Comparison of ENCODE assay signal across 24 cellular contexts in genomic region chr5:111126896-111127295, GRCh38. TPM values are rescaled to one million over a fixed set of nuclear protein-coding genes. Genes with fewer than 3 reads are reported as not detected.
DNase-seq lines count a peak whose midpoint lies in the region; ATAC-seq and TF ChIP-seq lines count a peak whose summit lies in the region.
"Had no signal": no experiment of that assay in that cellular context is flagged by ENCODE, and none has a peak within 500 bp of the region (broad histone marks: within the 10 kb centered on the region; RNA-seq: fewer than 3 reads in every experiment).

No MANE protein-coding gene starts in this region.

- no peaks in the 10 kb centered on the region for H3K27me3 Mint-ChIP-seq in activated naive CD8-positive, alpha-beta T cell treated with anti-CD3 and anti-CD28 coated beads for 36 hours
- H3K27me3 Mint-ChIP-seq in activated naive CD8-positive, alpha-beta T cell treated with anti-CD3 and anti-CD28 coated beads, Interleukin-2, amount 50 U/mL, for 24 hours, result no peaks in the 10 kb centered on the region
- H3K27me3 Mint-ChIP-seq: CD4-positive, alpha-beta memory T cell had no signal

- H2BK120ac ChIP-seq in IMR-90 (ENCODE audit: low read depth, low read length), result no peak overlapping the region

- H3K9me3 ChIP-seq in IMR-90 (ENCODE audit: control insufficient read depth, insufficient read depth, low read length) (no peaks in the 10 kb centered on the region), stomach (no peaks in the 10 kb centered on the region)
- H3K9me3 ChIP-seq: BLaER1 treated with 17β-estradiol and CSF1 and Interleukin-3, amounts not matched to agents 10 nM and 100 nM had no signal

- no peak overlapping the region for H3K4ac ChIP-seq in IMR-90 (ENCODE audit: low read depth, low read length)

- H3K18ac ChIP-seq in IMR-90 (ENCODE audit: low read depth, low read length), result no peak overlapping the region

- TF ChIP-seq EP300 in stomach (IDR thresholded peaks at IDR 0.05), result no peak

- in situ Hi-C loops in IMR-90 (cut with MboI; ENCODE audit: low sequenced_read_pairs), result no loop called here

- no peak overlapping the region for H2BK5ac ChIP-seq in IMR-90 (ENCODE audit: low read depth, low read length, poor library complexity, severe bottlenecking)

- no peak overlapping the region for H2AFZ ChIP-seq in IMR-90 (replicated peaks; ENCODE audit: low read length, poor library complexity)

- WGBS in IMR-90 (ENCODE audit: extremely low coverage in 2 of 2, insufficient read length in 1 of 2), 2 experiments, result 88% methylated on average over 3 of the region's 3 CpGs; no CpG with 5 or more reads in 1 of the 2 experiments
- 90 to 95% (median 93%) methylated on average over 3 of the region's 3 CpGs for WGBS in stomach, 5 donors

- H3K56ac ChIP-seq in IMR-90 (ENCODE audit: extremely low read depth, insufficient read depth, low read length), result no peak overlapping the region

- peak overlapping the region; percentile 45 for H3K27ac Mint-ChIP-seq in activated naive CD8-positive, alpha-beta T cell treated with anti-CD3 and anti-CD28 coated beads for 36 hours
- no peak overlapping the region for H3K27ac Mint-ChIP-seq in activated naive CD8-positive, alpha-beta T cell treated with anti-CD3 and anti-CD28 coated beads, Interleukin-2, amount 50 U/mL, for 24 hours
- H3K27ac Mint-ChIP-seq in stimulated activated effector memory CD8-positive, alpha-beta T cell treated with anti-CD3 and anti-CD28 coated beads, Interleukin-12 subunit alpha, Interleukin-12 subunit beta, amount 100 ng/mL, for 72 hours, result peak overlapping the region; percentile 23
- H3K27ac Mint-ChIP-seq: CD4-positive, alpha-beta memory T cell had no signal

- no peak for TF ChIP-seq CTCF in IMR-90 (conservative IDR thresholded peaks at IDR 0.05; ENCODE audit: low read depth, low read length)
- no peak for TF ChIP-seq CTCF in foreskin keratinocyte (conservative IDR thresholded peaks at IDR 0.05)
- no peak for TF ChIP-seq CTCF in stomach (IDR thresholded peaks at IDR 0.05)

- no peak overlapping the region for H2BK20ac ChIP-seq in IMR-90 (ENCODE audit: low read depth, low read length)

- H3K36me3 Mint-ChIP-seq in activated naive CD8-positive, alpha-beta T cell treated with anti-CD3 and anti-CD28 coated beads for 36 hours, result peaks cover 30% of the 10 kb centered on the region
- peaks cover 49% of the 10 kb centered on the region for H3K36me3 Mint-ChIP-seq in activated naive CD8-positive, alpha-beta T cell treated with anti-CD3 and anti-CD28 coated beads, Interleukin-2, amount 50 U/mL, for 24 hours (ENCODE audit: low read depth)
- peaks cover 83% of the 10 kb centered on the region for H3K36me3 Mint-ChIP-seq in stimulated activated effector memory CD8-positive, alpha-beta T cell treated with anti-CD3 and anti-CD28 coated beads, Interleukin-12 subunit alpha, Interleukin-12 subunit beta, amount 100 ng/mL, for 72 hours

- POLR2A ChIA-PET in IMR-90 (lab: Charles Lee; ENCODE audit: unreplicated experiment), result no interaction called here

- no peak for DNase-seq in activated naive CD8-positive, alpha-beta T cell treated with anti-CD3 and anti-CD28 coated beads for 36 hours
- no peak for DNase-seq in activated naive CD8-positive, alpha-beta T cell treated with anti-CD3 and anti-CD28 coated beads, Interleukin-2, amount 50 U/mL, for 24 hours
- DNase-seq in IMR-90 (no peak), foreskin keratinocyte (no peak), SW 1271 (lab: John Stamatoyannopoulos, UW) (no peak), stomach (no peak)
- no peak for DNase-seq in stimulated activated effector memory CD8-positive, alpha-beta T cell treated with anti-CD3 and anti-CD28 coated beads, Interleukin-12 subunit alpha, Interleukin-12 subunit beta, amount 100 ng/mL, for 72 hours (ENCODE audit: low spot score in 2 of 2)
- no peak for DNase-seq in stimulated activated naive CD4-positive, alpha-beta T cell (lab: John Stamatoyannopoulos, UW)
- DNase-seq: CD4-positive, alpha-beta memory T cell; DND-41; GOT3; KBM-7; MM.1S; NCI-H1092; NCI-H1436; NCI-H187 treated with DMSO at 0.1 percent for 48 hours; NCI-H2107; NCI-H446 treated with DMSO at 0.1 percent for 48 hours; NCI-H526 treated with DMSO at 0.1 percent for 48 hours; Right ventricle myocardium superior had no signal

- no peak overlapping the region for H3K4me3 Mint-ChIP-seq in activated naive CD8-positive, alpha-beta T cell treated with anti-CD3 and anti-CD28 coated beads for 36 hours
- H3K4me3 Mint-ChIP-seq in activated naive CD8-positive, alpha-beta T cell treated with anti-CD3 and anti-CD28 coated beads, Interleukin-2, amount 50 U/mL, for 24 hours, result no peak overlapping the region
- no peak overlapping the region for H3K4me3 Mint-ChIP-seq in stimulated activated effector memory CD8-positive, alpha-beta T cell treated with anti-CD3 and anti-CD28 coated beads, Interleukin-12 subunit alpha, Interleukin-12 subunit beta, amount 100 ng/mL, for 72 hours
- H3K4me3 Mint-ChIP-seq: CD4-positive, alpha-beta memory T cell had no signal

- no peak for TF ChIP-seq RAD21 in IMR-90 (IDR thresholded peaks at IDR 0.05; ENCODE audit: low read length)

- intact Hi-C loops in IMR-90 (cut with micrococcal nuclease) (no loop called here), stomach (cut with DNase I; ENCODE audit: low total_unique reads) (no loop called here)

- no peak overlapping the region for H3K23ac ChIP-seq in IMR-90 (ENCODE audit: low read depth, low read length)

- TSS peak; percentile 55 for BruUV-seq in IMR-90 (replicated peaks; lab: Mats Ljungman, UMichigan)

- H3K4me2 ChIP-seq in IMR-90 (ENCODE audit: low read depth, low read length), result no peak overlapping the region
- H3K4me2 ChIP-seq: BLaER1 treated with 17β-estradiol and CSF1 and Interleukin-3, amounts not matched to agents 10 nM and 100 nM had no signal

- H4K20me1 ChIP-seq in IMR-90 (ENCODE audit: insufficient read depth, low read length), result no peaks in the 10 kb centered on the region

- no peak overlapping the region for H2AK5ac ChIP-seq in IMR-90 (ENCODE audit: low read depth, low read length)

- no peaks in the 10 kb centered on the region for H3K4me1 ChIP-seq in IMR-90 (ENCODE audit: control insufficient read depth, insufficient read depth, low read length)
- H3K4me1 ChIP-seq in foreskin keratinocyte, result peaks cover 48% of the 10 kb centered on the region
- no peaks in the 10 kb centered on the region for H3K4me1 ChIP-seq in stomach

- no peak overlapping the region for H4K91ac ChIP-seq in IMR-90 (ENCODE audit: insufficient read depth, low read depth, low read length)

- H3K79me1 ChIP-seq in IMR-90 (ENCODE audit: low read depth in 1 of 2, low read length in 2 of 2), result peaks cover 0 to 2% of the 10 kb centered on the region in 2 experiments; a peak in 1 of 4 replicates

- dilution Hi-C loops in IMR-90 (cut with HindIII; ENCODE audit: low sequenced_read_pairs, unreplicated experiment), result no loop called here

- H3K9me3 Mint-ChIP-seq in activated naive CD8-positive, alpha-beta T cell treated with anti-CD3 and anti-CD28 coated beads for 36 hours, result no peaks in the 10 kb centered on the region
- no peaks in the 10 kb centered on the region for H3K9me3 Mint-ChIP-seq in activated naive CD8-positive, alpha-beta T cell treated with anti-CD3 and anti-CD28 coated beads, Interleukin-2, amount 50 U/mL, for 24 hours
- H3K9me3 Mint-ChIP-seq in stimulated activated effector memory CD8-positive, alpha-beta T cell treated with anti-CD3 and anti-CD28 coated beads, Interleukin-12 subunit alpha, Interleukin-12 subunit beta, amount 100 ng/mL, for 72 hours, result no peaks in the 10 kb centered on the region
- H3K9me3 Mint-ChIP-seq: CD4-positive, alpha-beta memory T cell had no signal

- TF ChIP-seq POLR2A in IMR-90 (IDR thresholded peaks at IDR 0.05; ENCODE audit: low read depth, low read length), result no peak
- no peak for TF ChIP-seq POLR2A in stomach (IDR thresholded peaks at IDR 0.05)

- CTCF ChIA-PET in IMR-90 (lab: Yijun Ruan, JAX), result no interaction called here

- H3K36me3 ChIP-seq in IMR-90 (ENCODE audit: control insufficient read depth, insufficient read depth, low read length) (peaks cover 14% of the 10 kb centered on the region), stomach (peaks cover 24 to 66% (median 61%) of the 10 kb centered on the region in 4 donors)

- ATAC-seq in activated naive CD8-positive, alpha-beta T cell treated with anti-CD3 and anti-CD28 coated beads, Interleukin-2, amount 50 U/mL, for 24 hours, result no peak
- no peak for ATAC-seq in IMR-90 (ENCODE audit: low read depth)
- ATAC-seq in foreskin keratinocyte, result no peak
- no peak for ATAC-seq in stimulated activated effector memory CD8-positive, alpha-beta T cell treated with anti-CD3 and anti-CD28 coated beads, Interleukin-12 subunit alpha, Interleukin-12 subunit beta, amount 100 ng/mL, for 72 hours
- ATAC-seq: HCT116 had no signal

- no peak overlapping the region for H2BK15ac ChIP-seq in IMR-90 (ENCODE audit: low read depth, low read length)

- no peak overlapping the region for H3K14ac ChIP-seq in IMR-90 (replicated peaks; ENCODE audit: low read depth, low read length)

- H3K27ac ChIP-seq in IMR-90 (ENCODE audit: insufficient read depth, low read length) (no peak overlapping the region), foreskin keratinocyte (peak overlapping the region; percentile 26), stomach (no peak overlapping the region)
- H3K27ac ChIP-seq: 22Rv1; BLaER1 treated with 17β-estradiol and CSF1 and Interleukin-3, amounts not matched to agents 10 nM and 100 nM had no signal

- no peak overlapping the region for H2AK9ac ChIP-seq in IMR-90 (replicated peaks; ENCODE audit: low read depth, low read length, poor library complexity)

- H3K27me3 ChIP-seq in IMR-90 (ENCODE audit: control insufficient read depth, insufficient read depth, low read length) (no peaks in the 10 kb centered on the region), foreskin keratinocyte (no peaks in the 10 kb centered on the region), stomach (no peaks in the 10 kb centered on the region)
- H3K27me3 ChIP-seq: BLaER1 treated with 17β-estradiol and CSF1 and Interleukin-3, amounts not matched to agents 10 nM and 100 nM had no signal

- H4K8ac ChIP-seq in IMR-90 (ENCODE audit: low read depth in 2 of 2, low read length in 2 of 2), result no peak overlapping the region

- H3K9me1 ChIP-seq in IMR-90 (ENCODE audit: insufficient read depth, low read length), result no peaks in the 10 kb centered on the region

- H3K4me3 ChIP-seq in IMR-90 (ENCODE audit: insufficient read depth, low read depth, low read length) (no peak overlapping the region), stomach (no peak overlapping the region)
- H3K4me3 ChIP-seq: BLaER1 treated with 17β-estradiol and CSF1 and Interleukin-3, amounts not matched to agents 10 nM and 100 nM had no signal

- no peak overlapping the region for H4K5ac ChIP-seq in IMR-90 (ENCODE audit: low read depth, low read length)

- H3K9ac ChIP-seq in IMR-90 (ENCODE audit: low read depth, low read length), result no peak overlapping the region
- H3K9ac ChIP-seq: BLaER1 treated with 17β-estradiol and CSF1 and Interleukin-3, amounts not matched to agents 10 nM and 100 nM had no signal

- peaks cover 8% of the 10 kb centered on the region for H3K4me1 Mint-ChIP-seq in activated naive CD8-positive, alpha-beta T cell treated with anti-CD3 and anti-CD28 coated beads for 36 hours
- H3K4me1 Mint-ChIP-seq in activated naive CD8-positive, alpha-beta T cell treated with anti-CD3 and anti-CD28 coated beads, Interleukin-2, amount 50 U/mL, for 24 hours, result peaks cover 6% of the 10 kb centered on the region
- no peaks in the 10 kb centered on the region for H3K4me1 Mint-ChIP-seq in stimulated activated effector memory CD8-positive, alpha-beta T cell treated with anti-CD3 and anti-CD28 coated beads, Interleukin-12 subunit alpha, Interleukin-12 subunit beta, amount 100 ng/mL, for 72 hours
- H3K4me1 Mint-ChIP-seq: CD4-positive, alpha-beta memory T cell had no signal

RNA-seq across cellular contexts. Expression of gene WDR36, which starts 34.7 kb away (rescaled TPM):
- total RNA-seq in activated naive CD8-positive, alpha-beta T cell treated with anti-CD3 and anti-CD28 coated beads for 36 hours, result 10 to 100 TPM; 79.7 to 80.7 TPM
- total RNA-seq in IMR-90 (2012; rRNA removed) (87.8 and 111 TPM in 2 replicates), foreskin keratinocyte (37.1 and 37.8 TPM in 2 replicates), stomach (10 to 100 TPM in 3 of 5 donors, 1 to 10 TPM in 2; 5.5 to 50.7 (median 13.4) TPM)
- polyA plus RNA-seq in IMR-90 (2012; rRNA removed) (9.4 and 11.9 TPM in 2 replicates), foreskin keratinocyte (6.0 and 7.1 TPM in 2 replicates), stomach (1 to 10 TPM; 4.0 to 6.4 (median 4.3) TPM)
- polyA plus RNA-seq in IMR-90 (2012; cell fraction: cytosol; rRNA removed), result 2.5 and 2.6 TPM in 2 replicates
- 3.3 and 21.3 TPM in 2 replicates for polyA plus RNA-seq in IMR-90 (2012; cell fraction: nucleus; rRNA removed; ENCODE audit: low replicate concordance)

RNA-seq across cellular contexts. Expression of gene TSLP, which starts 55.4 kb away (rescaled TPM):
- total RNA-seq in activated naive CD8-positive, alpha-beta T cell treated with anti-CD3 and anti-CD28 coated beads for 36 hours, result 1 to 10 TPM in 1 of 2 experiments, under 1 TPM in 1; 0.99 to 1.1 TPM
- total RNA-seq in IMR-90 (2012; rRNA removed), result 0.28 and 0.54 TPM in 2 replicates
- polyA plus RNA-seq in IMR-90 (2012; rRNA removed), result 0.93 and 1.6 TPM in 2 replicates
- polyA plus RNA-seq in IMR-90 (2012; cell fraction: cytosol; rRNA removed), result 0.24 and 0.36 TPM in 2 replicates
- polyA plus RNA-seq in IMR-90 (2012; cell fraction: nucleus; rRNA removed; ENCODE audit: low replicate concordance), result 0.09 and 1.1 TPM in 2 replicates
- 0.18 TPM in 1 of 2 replicates, not detected in the other for total RNA-seq in foreskin keratinocyte
- polyA plus RNA-seq in foreskin keratinocyte, result 0.06 and 0.22 TPM in 2 replicates
- total RNA-seq in stomach, result 10 to 100 TPM in 1 of 5 donors, 1 to 10 TPM in 1, under 1 TPM in 1, not detected in 2; 0.37 to 18.1 (median 2.6) TPM
- polyA plus RNA-seq in stomach, result 1 to 10 TPM in 2 of 3 donors, under 1 TPM in 1; 0.50 to 4.2 (median 3.5) TPM
- total RNA-seq: CD4-positive, alpha-beta memory T cell; G401 had no signal
- polyA plus RNA-seq: CD4-positive, alpha-beta memory T cell had no signal
